8 cellular contexts compared by ENCODE assay signal in the genomic region with DNA sequence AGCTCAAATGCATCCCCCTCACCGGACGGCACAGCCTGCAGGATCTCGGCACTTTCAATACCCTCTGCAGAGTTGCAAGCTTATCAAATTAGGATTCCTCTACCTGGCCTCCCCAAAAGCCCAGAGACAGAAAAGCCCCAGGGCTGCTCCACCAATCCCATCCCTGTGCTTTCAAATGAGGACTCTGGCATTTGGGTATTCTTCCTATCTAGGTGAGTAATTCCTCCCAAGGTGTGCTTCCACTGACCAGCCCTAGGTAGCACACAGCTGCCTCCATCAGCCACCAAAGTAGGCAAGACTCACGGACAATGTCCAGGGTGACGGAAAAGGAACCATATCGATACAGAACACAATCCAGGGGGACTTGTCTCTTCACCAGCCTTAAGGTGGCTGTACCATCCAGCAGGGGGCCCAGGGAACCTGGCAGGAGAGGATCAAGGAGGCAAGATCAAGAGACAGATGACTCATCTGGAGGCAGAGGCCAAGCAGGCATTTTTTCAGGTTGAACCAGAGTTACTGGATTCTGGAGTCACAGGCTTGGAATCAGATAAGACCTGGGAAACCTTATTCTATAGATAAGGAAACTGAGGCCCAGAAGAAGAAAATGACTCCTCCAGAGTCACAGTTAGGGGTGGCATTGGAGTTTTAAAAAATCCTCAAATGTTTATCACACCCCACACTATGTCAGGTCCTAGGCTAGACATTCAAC. TPM values are rescaled to one million over a fixed set of nuclear protein-coding genes. Genes with fewer than 3 reads are reported as not detected.
A peak's percentile ranks its signal among the peaks of the same experiment; 100 is the strongest.
DNase-seq lines count a peak whose midpoint lies in the region; ATAC-seq and TF ChIP-seq lines count a peak whose summit lies in the region.
"Had no signal": no experiment of that assay in that cellular context is flagged by ENCODE, and none has a peak within 500 bp of the region (broad histone marks: within the 10 kb centered on the region; RNA-seq: fewer than 3 reads in every experiment).

No MANE protein-coding gene starts in this region.

- no peaks in the 10 kb centered on the region for H3K9me3 Mint-ChIP-seq in naive thymus-derived CD8-positive, alpha-beta T cell

- DNase-seq in HCEC 1CT (peak; percentile 59), RWPE2 (ENCODE audit: low spot score) (peak; percentile 87), astrocyte of the cerebellum (ENCODE audit: low read depth) (no peak), pons (ENCODE audit: low spot score) (no peak), superior temporal gyrus (ENCODE audit: extremely low spot score) (no peak)
- peak in 7 of 10 donors; percentile 11 to 79 (median 35) for DNase-seq in naive thymus-derived CD8-positive, alpha-beta T cell
- DNase-seq: right lobe of liver had no signal

- POLR2A ChIA-PET in naive thymus-derived CD8-positive, alpha-beta T cell (lab: Charles Lee): interaction anchor here (0.5 to 3.5 kb wide), 17 partner anchors 10 to 1424 kb away, joined by 3 to 22 read pairs (median 7); partner anchors contain the start of genes DGKA, DNAJC14, ORMDL2 and PMEL

- H3K4me3 ChIP-seq in RWPE2 (ENCODE audit: severe bottlenecking) (no peak overlapping the region), astrocyte of the cerebellum (ENCODE audit: low read depth, low read length) (no peak overlapping the region)
- H3K4me3 ChIP-seq: right lobe of liver had no signal

- no peaks in the 10 kb centered on the region for H3K27me3 ChIP-seq in RWPE2 (ENCODE audit: insufficient read depth, poor library complexity, severe bottlenecking)
- H3K27me3 ChIP-seq: right lobe of liver had no signal

- H3K27me3 Mint-ChIP-seq in naive thymus-derived CD8-positive, alpha-beta T cell: no peaks in the 10 kb centered on the region

- peak overlapping the region; percentile 29 for H3K27ac ChIP-seq in RWPE2 (ENCODE audit: poor library complexity, severe bottlenecking)
- H3K27ac ChIP-seq: right lobe of liver had no signal

- H3K36me3 Mint-ChIP-seq in naive thymus-derived CD8-positive, alpha-beta T cell: peaks cover 0 to 44% (median 4%) of the 10 kb centered on the region in 3 donors

- peak overlapping the region; percentile 56 to 87 (median 82) for H3K27ac Mint-ChIP-seq in naive thymus-derived CD8-positive, alpha-beta T cell

- TF ChIP-seq CTCF in RWPE2 (IDR thresholded peaks at IDR 0.05; ENCODE audit: poor library complexity, severe bottlenecking) (peak; percentile 83), astrocyte of the cerebellum (IDR thresholded peaks at IDR 0.05; ENCODE audit: low read depth, low read length, missing control alignments) (peak; percentile 42)

- ATAC-seq in RWPE2 (ENCODE audit: low read depth) (peak; percentile 89), HG02571 (IDR thresholded peaks at IDR 0.05; ENCODE audit: unreplicated experiment) (no peak)
- ATAC-seq in naive thymus-derived CD8-positive, alpha-beta T cell: peak; percentile 71 to 81

- H3K4me3 Mint-ChIP-seq in naive thymus-derived CD8-positive, alpha-beta T cell: no peak overlapping the region

- H3K9me3 ChIP-seq in RWPE2 (ENCODE audit: severe bottlenecking): no peaks in the 10 kb centered on the region
- H3K9me3 ChIP-seq: right lobe of liver had no signal

- peaks cover 12% of the 10 kb centered on the region for H3K4me1 ChIP-seq in RWPE2 (ENCODE audit: insufficient read depth, poor library complexity, severe bottlenecking)
- H3K4me1 ChIP-seq: right lobe of liver had no signal

- in situ Hi-C loops in astrocyte of the cerebellum (cut with HindIII; ENCODE audit: low sequenced_read_pairs): no loop called here

- H3K36me3 ChIP-seq in RWPE2 (ENCODE audit: low read depth): peaks cover 32% of the 10 kb centered on the region
- H3K36me3 ChIP-seq: right lobe of liver had no signal

- H3K4me1 Mint-ChIP-seq in naive thymus-derived CD8-positive, alpha-beta T cell: peaks cover 16 to 43% (median 26%) of the 10 kb centered on the region in 4 donors

RNA-seq across cellular contexts. Expression of gene PMEL, which starts 9.9 kb away (rescaled TPM):
- total RNA-seq in naive thymus-derived CD8-positive, alpha-beta T cell: not detected
- polyA plus RNA-seq in naive thymus-derived CD8-positive, alpha-beta T cell: under 1 TPM in 1 of 3 donors, not detected in 2; 0.15 TPM

RNA-seq across cellular contexts. Expression of gene CDK2, which starts 10.7 kb away (rescaled TPM):
- 10 to 100 TPM; 27.5 to 30.8 TPM for total RNA-seq in naive thymus-derived CD8-positive, alpha-beta T cell
- 10 to 100 TPM in 1 of 3 donors, 1 to 10 TPM in 2; 8.0 to 12.4 (median 9.5) TPM for polyA plus RNA-seq in naive thymus-derived CD8-positive, alpha-beta T cell

RNA-seq across cellular contexts. Expression of gene RAB5B, which starts 17.9 kb away (rescaled TPM):
- total RNA-seq in naive thymus-derived CD8-positive, alpha-beta T cell: 10 to 100 TPM; 88.9 to 95.2 TPM
- polyA plus RNA-seq in naive thymus-derived CD8-positive, alpha-beta T cell: 10 to 100 TPM; 61.6 to 69.4 (median 65.9) TPM

RNA-seq across cellular contexts. Expression of gene DGKA, which starts 25.0 kb away (rescaled TPM):
- 1,000 to 10,000 TPM; 1,302 to 1,328 TPM for total RNA-seq in naive thymus-derived CD8-positive, alpha-beta T cell
- polyA plus RNA-seq in naive thymus-derived CD8-positive, alpha-beta T cell: 100 to 1,000 TPM; 145 to 378 (median 232) TPM

RNA-seq across cellular contexts. Expression of gene PYM1, which starts 28.3 kb away (rescaled TPM):
- total RNA-seq in naive thymus-derived CD8-positive, alpha-beta T cell: 10 to 100 TPM; 33.1 to 44.4 TPM
- polyA plus RNA-seq in naive thymus-derived CD8-positive, alpha-beta T cell: 10 to 100 TPM; 54.4 to 65.7 (median 55.0) TPM

Comparison
In these comparisons a context has a peak if more than half of its experiments do, and no peak if none do; other contexts are left out.
1. DNase-seq: peak in HCEC 1CT (single experiment), RWPE2 (single experiment) and naive thymus-derived CD8-positive, alpha-beta T cell (7 of 10); none in astrocyte of the cerebellum (single experiment), pons (single experiment) and superior temporal gyrus (single experiment).